In genomic region chr12:53380104-53380796, GRCh38 we compare ENCODE assay signal across 1 cellular context.
TF ChIP-seq lines count a peak whose summit lies in the region.

TSS of gene SP1 (plus strand) at chr12:53380176. CDS start at chr12:53380292, 116 bp downstream.

TF ChIP-seq in GM12878, 131 proteins besides CTCF, POLR2A, EP300 and RAD21 (continued from another document):
- no peak for TF ChIP-seq ZBTB4 (CRISPR knock-in tag; IDR thresholded peaks at IDR 0.05)
- TF ChIP-seq NKRF (conservative IDR thresholded peaks at IDR 0.05): 0 out of 2 replicates have a peak, but pooled peaks have one; percentile 33
- peak; percentile 56; the same call in 1 of the 2 replicates for TF ChIP-seq CHD2 (IDR thresholded peaks at IDR 0.05; ENCODE audit: borderline replicate concordance, low read depth, low read length)
- TF ChIP-seq BHLHE40 (IDR thresholded peaks at IDR 0.05; ENCODE audit: borderline replicate concordance in 1 of 2, low read depth in 2 of 2, low read length in 1 of 2): peak in 1 of 2 experiments; percentile 66; a peak in 2 of 4 replicates
- TF ChIP-seq JUND (IDR thresholded peaks at IDR 0.05; ENCODE audit: low read depth, low read length): peak; percentile 69; the same call in 1 of the 2 replicates
- TF ChIP-seq CHD4 (IDR thresholded peaks at IDR 0.05): no peak
- peak; percentile 56 for TF ChIP-seq SP1 (IDR thresholded peaks at IDR 0.05; ENCODE audit: low read depth, low read length)
- TF ChIP-seq EGR1 (IDR thresholded peaks at IDR 0.05; ENCODE audit: borderline replicate concordance in 1 of 2, low read depth in 2 of 2, low read length in 2 of 2): peak in 1 of 2 experiments; percentile 91; a peak in 2 of 3 replicates
- TF ChIP-seq NR2F1 (conservative IDR thresholded peaks at IDR 0.05): peak; percentile 46; the same call in 1 of the 2 replicates
- 0 out of 2 replicates have a peak, but pooled peaks have one; percentile 25 for TF ChIP-seq MAX (IDR thresholded peaks at IDR 0.05; ENCODE audit: low read depth, low read length)
- peak; percentile 27; the same call in 1 of the 2 replicates for TF ChIP-seq SREBF1 (IDR thresholded peaks at IDR 0.05; ENCODE audit: low read length)
- 0 out of 2 replicates have a peak, but pooled peaks have one; percentile 1 for TF ChIP-seq BRCA1 (IDR thresholded peaks at IDR 0.05; ENCODE audit: low read depth, low read length)
- TF ChIP-seq CUX1 (IDR thresholded peaks at IDR 0.05; ENCODE audit: insufficient replicate concordance, low read depth, low read length): no peak
- TF ChIP-seq ZSCAN29 (IDR thresholded peaks at IDR 0.05): no peak
- peak; percentile 44; the same call in 1 of the 2 replicates for TF ChIP-seq TCF3 (IDR thresholded peaks at IDR 0.05; ENCODE audit: borderline replicate concordance, insufficient read depth, low read depth, low read length)
- 0 out of 2 replicates have a peak, but pooled peaks have one; percentile 19 for TF ChIP-seq HCFC1 (IDR thresholded peaks at IDR 0.05; ENCODE audit: low read length)
- TF ChIP-seq BACH1 (IDR thresholded peaks at IDR 0.05; ENCODE audit: borderline replicate concordance): 0 out of 2 replicates have a peak, but pooled peaks have one; percentile 63
- TF ChIP-seq ESRRA (IDR thresholded peaks at IDR 0.05; ENCODE audit: low read length): no peak
- 0 out of 2 replicates have a peak, but pooled peaks have one; percentile 69 for TF ChIP-seq CHD1 (IDR thresholded peaks at IDR 0.05; ENCODE audit: low read depth, low read length)
